ENCODE assay signal across 1 cellular context in genomic region chr5:154858972-154859950, GRCh38.
TF ChIP-seq lines count a peak whose summit lies in the region.

No MANE protein-coding gene starts in this region.

TF ChIP-seq in K562, 482 proteins besides CTCF, POLR2A, EP300 and RAD21 (continued from another document and continues in another):
- TF ChIP-seq ID3 (CRISPR knock-in tag; IDR thresholded peaks at IDR 0.05), result no peak
- 0 out of 2 replicates have a peak, but pooled peaks have one; percentile 31 for TF ChIP-seq ID3 (tag; IDR thresholded peaks at IDR 0.05)
- TF ChIP-seq SIN3B (IDR thresholded peaks at IDR 0.05; ENCODE audit: low read depth), result no peak
- no peak for TF ChIP-seq HMGXB4 (CRISPR knock-in tag; IDR thresholded peaks at IDR 0.05)
- TF ChIP-seq GTF2F1 (IDR thresholded peaks at IDR 0.05; ENCODE audit: low read depth, low read length), result no peak
- TF ChIP-seq ZNF316 (IDR thresholded peaks at IDR 0.05), result no peak
- TF ChIP-seq LEF1 (IDR thresholded peaks at IDR 0.05), result no peak
- TF ChIP-seq HOMEZ (CRISPR knock-in tag; IDR thresholded peaks at IDR 0.05), result no peak
- TF ChIP-seq WHSC1 (IDR thresholded peaks at IDR 0.05; ENCODE audit: low read length), result no peak
- TF ChIP-seq PHF8 (IDR thresholded peaks at IDR 0.05; ENCODE audit: borderline replicate concordance, low read length), result no peak
- no peak for TF ChIP-seq CHD4 (IDR thresholded peaks at IDR 0.05; ENCODE audit: insufficient read depth, insufficient replicate concordance, low read depth, low read length, poor library complexity, severe bottlenecking)
- TF ChIP-seq FOXA3 (CRISPR knock-in tag; conservative IDR thresholded peaks at IDR 0.05 in 1 of 2, IDR thresholded peaks at IDR 0.05 in 1 of 2), result peak; percentile 15 to 68; a peak in 1 of 4 replicates
- TF ChIP-seq SOX6 (IDR thresholded peaks at IDR 0.05), result peak; percentile 85
- TF ChIP-seq ATF7 (IDR thresholded peaks at IDR 0.05), result no peak
- no peak for TF ChIP-seq ZNF175 (CRISPR knock-in tag; IDR thresholded peaks at IDR 0.05; ENCODE audit: low read depth)
- no peak for TF ChIP-seq POLR2H (tag; IDR thresholded peaks at IDR 0.05; ENCODE audit: low read depth)
- TF ChIP-seq RERE (CRISPR knock-in tag; IDR thresholded peaks at IDR 0.05; ENCODE audit: borderline replicate concordance), result no peak
- TF ChIP-seq KDM5B (IDR thresholded peaks at IDR 0.05; ENCODE audit: insufficient replicate concordance, low read depth, low read length), result no peak
- TF ChIP-seq RNF2 (IDR thresholded peaks at IDR 0.05), result no peak
- no peak for TF ChIP-seq HDAC6 (IDR thresholded peaks at IDR 0.05; ENCODE audit: low read depth, low read length)
- TF ChIP-seq POLR2AphosphoS2 (IDR thresholded peaks at IDR 0.05; ENCODE audit: low read length), result no peak
- no peak for TF ChIP-seq GMEB1 (CRISPR knock-in tag; IDR thresholded peaks at IDR 0.05)
- TF ChIP-seq ZNF77 (CRISPR knock-in tag; IDR thresholded peaks at IDR 0.05), result no peak
- no peak for TF ChIP-seq ZBTB9 (CRISPR knock-in tag; IDR thresholded peaks at IDR 0.05)
- no peak for TF ChIP-seq ZNF174 (CRISPR knock-in tag; IDR thresholded peaks at IDR 0.05)
- TF ChIP-seq E2F3 (CRISPR knock-in tag; IDR thresholded peaks at IDR 0.05), result no peak
- TF ChIP-seq DIDO1 (tag; IDR thresholded peaks at IDR 0.05; ENCODE audit: low read depth), result no peak
- no peak for TF ChIP-seq ESRRB (CRISPR knock-in tag; IDR thresholded peaks at IDR 0.05; ENCODE audit: borderline replicate concordance)
- no peak for TF ChIP-seq ZNF41 (CRISPR knock-in tag; conservative IDR thresholded peaks at IDR 0.05)
- TF ChIP-seq SFPQ (IDR thresholded peaks at IDR 0.05; ENCODE audit: low read depth, low read length), result no peak
- peak; percentile 1 for TF ChIP-seq PHF20 (IDR thresholded peaks at IDR 0.05; ENCODE audit: partially characterized antibody)
- no peak for TF ChIP-seq FIP1L1 (IDR thresholded peaks at IDR 0.05; ENCODE audit: low read depth, low read length, poor library complexity, severe bottlenecking)
- no peak for TF ChIP-seq SNIP1 (IDR thresholded peaks at IDR 0.05; ENCODE audit: low read depth)
- TF ChIP-seq PTBP1 (IDR thresholded peaks at IDR 0.05; ENCODE audit: low read depth, low read length), result no peak
- no peak for TF ChIP-seq SMAD1 (IDR thresholded peaks at IDR 0.05; ENCODE audit: low read depth, low read length, partially characterized antibody)
- no peak for TF ChIP-seq HMG20A (CRISPR knock-in tag; conservative IDR thresholded peaks at IDR 0.05)
- TF ChIP-seq BRD9 (IDR thresholded peaks at IDR 0.05; ENCODE audit: low read depth, partially characterized antibody), result peak; percentile 28
- 0 out of 2 replicates have a peak, but pooled peaks have one; percentile 31 for TF ChIP-seq ZNF24 (IDR thresholded peaks at IDR 0.05)
- no peak for TF ChIP-seq ARHGAP35 (IDR thresholded peaks at IDR 0.05; ENCODE audit: partially characterized antibody)
- TF ChIP-seq E2F6 (IDR thresholded peaks at IDR 0.05; ENCODE audit: borderline replicate concordance in 1 of 2, extremely low read depth in 1 of 2, insufficient read depth in 1 of 2, insufficient read length in 1 of 2, low read depth in 1 of 2, low read length in 1 of 2, poor library complexity in 1 of 2, severe bottlenecking in 1 of 2), result no peak
- no peak for TF ChIP-seq HMG20B (CRISPR knock-in tag; IDR thresholded peaks at IDR 0.05)
- TF ChIP-seq TOE1 (IDR thresholded peaks at IDR 0.05; ENCODE audit: borderline replicate concordance), result no peak
- TF ChIP-seq TOE1 (CRISPR knock-in tag; IDR thresholded peaks at IDR 0.05; ENCODE audit: borderline replicate concordance, low read depth), result no peak
- no peak for TF ChIP-seq MBD1 (CRISPR knock-in tag; IDR thresholded peaks at IDR 0.05)
- no peak for TF ChIP-seq NFRKB (IDR thresholded peaks at IDR 0.05; ENCODE audit: low read depth)
- TF ChIP-seq ZKSCAN1 (IDR thresholded peaks at IDR 0.05; ENCODE audit: low read depth, low read length), result no peak
- no peak for TF ChIP-seq MEIS2 (IDR thresholded peaks at IDR 0.05; ENCODE audit: partially characterized antibody)
- TF ChIP-seq KDM1A (IDR thresholded peaks at IDR 0.05), result peak; percentile 80 to 87
- 0 out of 2 replicates have a peak, but pooled peaks have one; percentile 6 for TF ChIP-seq SMARCA4 (IDR thresholded peaks at IDR 0.05)
- no peak for TF ChIP-seq KLF10 (CRISPR knock-in tag; IDR thresholded peaks at IDR 0.05)
- TF ChIP-seq TEAD4 (IDR thresholded peaks at IDR 0.05; ENCODE audit: low read length), result no peak
- no peak for TF ChIP-seq TEAD4 (CRISPR knock-in tag; IDR thresholded peaks at IDR 0.05; ENCODE audit: borderline replicate concordance)
- no peak for TF ChIP-seq ZSCAN29 (IDR thresholded peaks at IDR 0.05)
- no peak for TF ChIP-seq HNRNPL (IDR thresholded peaks at IDR 0.05; ENCODE audit: low read depth, low read length)
- TF ChIP-seq NFIX (CRISPR knock-in tag; IDR thresholded peaks at IDR 0.05; ENCODE audit: low read depth), result no peak
- no peak for TF ChIP-seq TCF7 (IDR thresholded peaks at IDR 0.05; ENCODE audit: borderline replicate concordance)
